8 cellular contexts compared by ENCODE assay signal in the genomic region with DNA sequence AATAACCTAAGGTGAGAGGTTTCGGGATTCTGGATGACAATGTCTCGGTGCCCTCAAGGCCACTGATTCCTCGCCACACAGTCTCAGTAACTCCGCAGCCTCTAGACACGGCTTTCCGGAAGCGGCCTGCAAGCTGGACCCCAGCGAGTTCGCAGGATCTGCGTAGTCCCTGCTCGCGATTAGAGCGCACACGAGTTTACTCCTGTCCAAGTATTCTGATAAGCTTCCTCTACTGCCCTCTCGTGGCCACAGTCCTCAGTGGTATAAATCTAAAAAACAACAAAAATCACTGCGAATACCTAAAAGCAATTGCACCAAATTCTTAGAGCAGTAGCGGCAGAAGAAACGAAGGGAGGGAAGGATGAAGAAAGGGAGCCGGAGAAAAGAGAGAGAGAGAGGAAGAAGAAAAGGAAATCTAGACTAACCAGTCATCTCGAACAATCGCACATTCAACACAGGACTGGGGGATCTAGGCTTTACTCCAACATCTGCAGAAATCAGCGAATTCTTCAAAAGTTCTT. TPM values are rescaled to one million over a fixed set of nuclear protein-coding genes. Genes with fewer than 3 reads are reported as not detected.
A peak's percentile ranks its signal among the peaks of the same experiment; 100 is the strongest.
DNase-seq lines count a peak whose midpoint lies in the region; ATAC-seq and TF ChIP-seq lines count a peak whose summit lies in the region.

No MANE protein-coding gene starts in this region.

- in situ Hi-C loops in GM23248 (cut with MboI): loop anchor here (10.0 to 25.0 kb wide), 2 partner anchors 108 to 220 kb away; no protein-coding TSS in a partner anchor

- H3K4me3 ChIP-seq in GM23248 (peak overlapping the region; percentile 89), Loucy (ENCODE audit: low read length, poor library complexity, severe bottlenecking) (peak overlapping the region; percentile 76), SJCRH30 (peak overlapping the region; percentile 83), gastroesophageal sphincter (peak overlapping the region; percentile 73 to 85)

- TF ChIP-seq EP300 in gastroesophageal sphincter (IDR thresholded peaks at IDR 0.05): no peak

- TF ChIP-seq CTCF in Loucy (conservative IDR thresholded peaks at IDR 0.05; ENCODE audit: low read length) (peak; percentile 91), gastroesophageal sphincter (IDR thresholded peaks at IDR 0.05) (peak; percentile 76 to 91 (median 89))

- H3F3A ChIP-seq in GM23248 (ENCODE audit: insufficient read depth) (peaks cover 6% of the 10 kb centered on the region), Loucy (ENCODE audit: low read depth) (no peaks in the 10 kb centered on the region)

- no peaks in the 10 kb centered on the region for H3K9me3 Mint-ChIP-seq in activated naive CD4-positive, alpha-beta T cell treated with anti-CD3 and anti-CD28 coated beads for 36 hours

- CTCF ChIA-PET in activated naive CD4-positive, alpha-beta T cell treated with anti-CD3 and anti-CD28 coated beads for 36 hours (lab: Charles Lee): interaction anchor here (0.6 to 8.4 kb wide), 24 partner anchors 10 to 1322 kb away, joined by 3 to 72 read pairs (median 4); no protein-coding TSS in a partner anchor

- H3K27ac Mint-ChIP-seq in activated naive CD4-positive, alpha-beta T cell treated with anti-CD3 and anti-CD28 coated beads for 36 hours: no peak overlapping the region

- DNase-seq in DMS53 (lab: John Stamatoyannopoulos, UW) (peak; percentile 99), GM23248 (peak; percentile 97), SJCRH30 (peak; percentile 94 to 97), non-pigmented ciliary epithelial cell (ENCODE audit: low read depth) (peak; percentile 82), substantia nigra (lab: John Stamatoyannopoulos, UW) (peak in 47 of 49 donors; percentile 8 to 91 (median 70))
- DNase-seq in activated naive CD4-positive, alpha-beta T cell treated with anti-CD3 and anti-CD28 coated beads for 36 hours: peak; percentile 92

- H3K27ac ChIP-seq in GM23248 (peak overlapping the region; percentile 44; the same call in 1 of the 2 replicates), SJCRH30 (no peak overlapping the region), gastroesophageal sphincter (peak overlapping the region; percentile 80 to 91 (median 90)), substantia nigra (ENCODE audit: low read depth, low read length, poor library complexity, severe bottlenecking) (no peak overlapping the region)

- H3K4me2 ChIP-seq in GM23248 (ENCODE audit: unreplicated experiment) (peak overlapping the region; percentile 87), Loucy (ENCODE audit: low read depth, low read length, poor library complexity, severe bottlenecking) (peak overlapping the region; percentile 89)

- WGBS in GM23248 (ENCODE audit: low coverage in 1 of 2, low lambda C conversion rate in 2 of 2, missing lambda C conversion rate in 2 of 2), 2 experiments: 5 to 6% methylated on average over 22 of the region's 22 CpGs
- 7 to 13% methylated on average over 8 to 22 of the region's 22 CpGs for WGBS in gastroesophageal sphincter (ENCODE audit: low coverage in 1 of 2), 2 donors

- H3K4me1 Mint-ChIP-seq in activated naive CD4-positive, alpha-beta T cell treated with anti-CD3 and anti-CD28 coated beads for 36 hours (ENCODE audit: low read depth): peaks cover 10% of the 10 kb centered on the region

- no peaks in the 10 kb centered on the region for H4K20me1 ChIP-seq in GM23248 (ENCODE audit: insufficient read depth)
- no peaks in the 10 kb centered on the region for H4K20me1 ChIP-seq in Loucy (ENCODE audit: insufficient read depth, low read length, poor library complexity, severe bottlenecking)

- H3K27me3 Mint-ChIP-seq in activated naive CD4-positive, alpha-beta T cell treated with anti-CD3 and anti-CD28 coated beads for 36 hours (ENCODE audit: low read depth): peaks cover 25% of the 10 kb centered on the region

- intact Hi-C loops in activated naive CD4-positive, alpha-beta T cell treated with anti-CD3 and anti-CD28 coated beads for 36 hours (cut with micrococcal nuclease): loop anchor here (1.0 to 10.0 kb wide), 6 partner anchors 113 to 1320 kb away; no protein-coding TSS in a partner anchor

- H3K9ac ChIP-seq in GM23248: peak overlapping the region; percentile 76; the same call in 1 of the 2 replicates
- peak overlapping the region; percentile 24 for H3K9ac ChIP-seq in Loucy (ENCODE audit: low read depth, low read length, poor library complexity, severe bottlenecking)

- no peaks in the 10 kb centered on the region for H3K9me2 ChIP-seq in GM23248 (ENCODE audit: insufficient read depth)
- H3K9me2 ChIP-seq in Loucy (replicated peaks; ENCODE audit: low read depth, low read length): no peaks in the 10 kb centered on the region

- ATAC-seq in gastroesophageal sphincter: peak; percentile 77

- H3K36me3 ChIP-seq in GM23248 (ENCODE audit: low read depth): no peaks in the 10 kb centered on the region
- no peaks in the 10 kb centered on the region for H3K36me3 ChIP-seq in Loucy (ENCODE audit: insufficient read depth, low read length)
- H3K36me3 ChIP-seq in SJCRH30: no peaks in the 10 kb centered on the region
- H3K36me3 ChIP-seq in gastroesophageal sphincter: no peaks in the 10 kb centered on the region

- no peaks in the 10 kb centered on the region for H3K27me3 ChIP-seq in GM23248 (replicated peaks; ENCODE audit: insufficient read depth)
- H3K27me3 ChIP-seq in Loucy (ENCODE audit: insufficient read depth, low read length, poor library complexity, severe bottlenecking): peaks cover 29% of the 10 kb centered on the region
- H3K27me3 ChIP-seq in SJCRH30: no peaks in the 10 kb centered on the region
- no peaks in the 10 kb centered on the region for H3K27me3 ChIP-seq in gastroesophageal sphincter

- peak overlapping the region; percentile 70 for H3K4me3 Mint-ChIP-seq in activated naive CD4-positive, alpha-beta T cell treated with anti-CD3 and anti-CD28 coated beads for 36 hours

- no peaks in the 10 kb centered on the region for H3K9me3 ChIP-seq in GM23248 (ENCODE audit: low read depth)
- H3K9me3 ChIP-seq in Loucy (ENCODE audit: insufficient read depth, low read depth, low read length): no peaks in the 10 kb centered on the region
- H3K9me3 ChIP-seq in SJCRH30 (replicated peaks): no peaks in the 10 kb centered on the region
- H3K9me3 ChIP-seq in gastroesophageal sphincter: no peaks in the 10 kb centered on the region

- H2AFZ ChIP-seq in GM23248 (peak overlapping the region; percentile 81), Loucy (ENCODE audit: low read length) (peak overlapping the region; percentile 76; the same call in 1 of the 2 replicates)

- H3K79me2 ChIP-seq in GM23248 (ENCODE audit: insufficient read depth) (peaks cover 28% of the 10 kb centered on the region), Loucy (ENCODE audit: insufficient read depth, low read length) (no peaks in the 10 kb centered on the region)

- H3K4me1 ChIP-seq in GM23248 (ENCODE audit: insufficient read depth) (peaks cover 12% of the 10 kb centered on the region; the same call in 1 of the 2 replicates), Loucy (ENCODE audit: insufficient read depth, low read length, poor library complexity, severe bottlenecking) (peaks cover 15% of the 10 kb centered on the region), SJCRH30 (peaks cover 14% of the 10 kb centered on the region), gastroesophageal sphincter (peaks cover 0 to 59% (median 11%) of the 10 kb centered on the region in 3 donors)

- H3K36me3 Mint-ChIP-seq in activated naive CD4-positive, alpha-beta T cell treated with anti-CD3 and anti-CD28 coated beads for 36 hours (ENCODE audit: low read depth): no peaks in the 10 kb centered on the region

- TF ChIP-seq POLR2A in gastroesophageal sphincter (IDR thresholded peaks at IDR 0.05): peak in 1 of 2 donors; percentile 33

RNA-seq across cellular contexts. Expression of gene PLXNA2, which starts 1.1 kb away (rescaled TPM):
- 5.4 and 6.4 TPM in 2 replicates for total RNA-seq in GM23248 (2014; rRNA removed; shearing (Covaris generic))
- 3.5 and 3.7 TPM in 2 replicates for polyA plus RNA-seq in GM23248 (2016; fragmentation: Nextera tagmentation; extraction: Ambion mirVana)
- total RNA-seq in SJCRH30 (2014; rRNA removed; shearing (Covaris generic)): 26.2 and 34.8 TPM in 2 replicates
- total RNA-seq in activated naive CD4-positive, alpha-beta T cell treated with anti-CD3 and anti-CD28 coated beads for 36 hours: under 1 TPM; 0.26 to 0.35 TPM
- 10 to 100 TPM; 12.5 to 38.3 (median 32.0) TPM for total RNA-seq in gastroesophageal sphincter

Comparison
In these comparisons a context has a peak if more than half of its experiments do, and no peak if none do; other contexts are left out.
1. H3K27ac ChIP-seq: peak in GM23248 (single experiment) and gastroesophageal sphincter (4 of 4); none in SJCRH30 (single experiment) and substantia nigra (single experiment).
2. Peak in every context shown above with its lines, with median percentiles within 50 percentile points of each other: DNase-seq and H3K4me3 ChIP-seq.